Comparison of ENCODE assay signal across 11 cellular contexts in genomic region chr11:35179466-35180135, GRCh38. TPM values are rescaled to one million over a fixed set of nuclear protein-coding genes. Genes with fewer than 3 reads are reported as not detected.
A peak's percentile ranks its signal among the peaks of the same experiment; 100 is the strongest.
DNase-seq lines count a peak whose midpoint lies in the region; ATAC-seq and TF ChIP-seq lines count a peak whose summit lies in the region.
"Had no signal": no experiment of that assay in that cellular context is flagged by ENCODE, and none has a peak within 500 bp of the region (broad histone marks: within the 10 kb centered on the region; RNA-seq: fewer than 3 reads in every experiment).

No MANE protein-coding gene starts in this region.

- CTCF ChIA-PET in activated CD8-positive, alpha-beta T cell treated with anti-CD3 and anti-CD28 coated beads, Interleukin-2, amount 10 ng/mL, durations not matched to agents 7 days and 5 days (lab: Charles Lee): interaction anchor here (1.0 to 5.7 kb wide), 12 partner anchors 13 to 232 kb away, joined by 3 to 48 read pairs (median 4); partner anchors contain the start of gene CD44

- no peak for ATAC-seq in activated CD8-positive, alpha-beta T cell treated with anti-CD3 and anti-CD28 coated beads, Interleukin-2, amount 10 ng/mL, durations not matched to agents 7 days and 5 days
- ATAC-seq in foreskin keratinocyte (no peak), HG02623 (IDR thresholded peaks at IDR 0.05; ENCODE audit: unreplicated experiment) (no peak)
- ATAC-seq: psoas muscle had no signal

- TF ChIP-seq POLR2A in stomach (IDR thresholded peaks at IDR 0.05): no peak

- intact Hi-C loops in activated CD4-positive, alpha-beta T cell treated with anti-CD3 and anti-CD28 coated beads, Interleukin-2, amount 10 ng/mL, durations not matched to agents 24 days and 14 days (cut with micrococcal nuclease): loop anchor here (2.0 to 5.0 kb wide), 2 partner anchors 38 to 93 kb away; no protein-coding TSS in a partner anchor
- intact Hi-C loops in stomach (cut with DNase I; ENCODE audit: low total_unique reads): no loop called here

- H3K4me3 Mint-ChIP-seq in activated CD4-positive, alpha-beta T cell treated with anti-CD3 and anti-CD28 coated beads, Interleukin-2, amount 10 ng/mL, durations not matched to agents 24 days and 14 days: peak overlapping the region; percentile 58
- H3K4me3 Mint-ChIP-seq in activated CD8-positive, alpha-beta T cell treated with anti-CD3 and anti-CD28 coated beads, Interleukin-2, amount 10 ng/mL, durations not matched to agents 7 days and 5 days: no peak overlapping the region

- TF ChIP-seq EP300 in stomach (IDR thresholded peaks at IDR 0.05): no peak

- peak; percentile 53 for DNase-seq in activated CD4-positive, alpha-beta T cell treated with anti-CD3 and anti-CD28 coated beads, Interleukin-2, amount 10 ng/mL, durations not matched to agents 24 days and 14 days
- DNase-seq in activated CD4-positive, alpha-beta T cell treated with anti-CD3 and anti-CD28 coated beads, Interleukin-2, amount 50 U/mL, for 4 hours: no peak
- no peak for DNase-seq in activated CD8-positive, alpha-beta T cell treated with anti-CD3 and anti-CD28 coated beads, Interleukin-2, amount 10 ng/mL, durations not matched to agents 7 days and 5 days
- DNase-seq in foreskin keratinocyte (no peak), stomach (no peak), amniotic stem cell (lab: John Stamatoyannopoulos, UW) (no peak)
- DNase-seq in effector CD8-positive, alpha-beta T cell (lab: John Stamatoyannopoulos, UW): no peak
- DNase-seq: ACHN; NK-92 treated with Interleukin-12 subunit alpha and Interleukin-12 subunit beta, amount 100 ng/mL, for 24 hours; psoas muscle had no signal

- no peaks in the 10 kb centered on the region for H3K9me3 ChIP-seq in stomach
- H3K9me3 ChIP-seq: psoas muscle had no signal

- POLR2A ChIA-PET in activated CD8-positive, alpha-beta T cell treated with anti-CD3 and anti-CD28 coated beads, Interleukin-2, amount 10 ng/mL, durations not matched to agents 7 days and 5 days (lab: Charles Lee): interaction anchor here (1.2 to 4.3 kb wide), 3 partner anchors 14 to 35 kb away, joined by 3 to 61 read pairs (median 3); no protein-coding TSS in a partner anchor

- H3K4me1 ChIP-seq in foreskin keratinocyte: peaks cover 21% of the 10 kb centered on the region
- H3K4me1 ChIP-seq in stomach: peaks cover 17 to 82% (median 43%) of the 10 kb centered on the region in 4 donors

- H3K27me3 ChIP-seq in foreskin keratinocyte: no peaks in the 10 kb centered on the region
- H3K27me3 ChIP-seq in stomach: no peaks in the 10 kb centered on the region

- H3K27ac ChIP-seq in foreskin keratinocyte (peak overlapping the region; percentile 17), stomach (peak overlapping the region in 4 of 5 donors; percentile 7 to 72 (median 36))
- H3K27ac ChIP-seq: psoas muscle had no signal

- no peak for TF ChIP-seq CTCF in foreskin keratinocyte (conservative IDR thresholded peaks at IDR 0.05)
- no peak for TF ChIP-seq CTCF in stomach (IDR thresholded peaks at IDR 0.05)

- 61 to 86% (median 70%) methylated on average over 2 of the region's 2 CpGs for WGBS in stomach, 5 donors

- H3K36me3 ChIP-seq in stomach: peaks cover 19 to 68% (median 45%) of the 10 kb centered on the region in 4 donors

- H3K4me1 Mint-ChIP-seq in activated CD4-positive, alpha-beta T cell treated with anti-CD3 and anti-CD28 coated beads, Interleukin-2, amount 10 ng/mL, durations not matched to agents 24 days and 14 days: peaks cover 76% of the 10 kb centered on the region
- peaks cover 83% of the 10 kb centered on the region for H3K4me1 Mint-ChIP-seq in activated CD8-positive, alpha-beta T cell treated with anti-CD3 and anti-CD28 coated beads, Interleukin-2, amount 10 ng/mL, durations not matched to agents 7 days and 5 days (ENCODE audit: low read depth)

- no peaks in the 10 kb centered on the region for H3K9me3 Mint-ChIP-seq in activated CD4-positive, alpha-beta T cell treated with anti-CD3 and anti-CD28 coated beads, Interleukin-2, amount 10 ng/mL, durations not matched to agents 24 days and 14 days
- H3K9me3 Mint-ChIP-seq in activated CD8-positive, alpha-beta T cell treated with anti-CD3 and anti-CD28 coated beads, Interleukin-2, amount 10 ng/mL, durations not matched to agents 7 days and 5 days (ENCODE audit: insufficient read depth): no peaks in the 10 kb centered on the region

- no peaks in the 10 kb centered on the region for H3K27me3 Mint-ChIP-seq in activated CD4-positive, alpha-beta T cell treated with anti-CD3 and anti-CD28 coated beads, Interleukin-2, amount 10 ng/mL, durations not matched to agents 24 days and 14 days
- H3K27me3 Mint-ChIP-seq in activated CD8-positive, alpha-beta T cell treated with anti-CD3 and anti-CD28 coated beads, Interleukin-2, amount 10 ng/mL, durations not matched to agents 7 days and 5 days (ENCODE audit: low read depth): no peaks in the 10 kb centered on the region

- no peak overlapping the region for H3K4me3 ChIP-seq in stomach
- H3K4me3 ChIP-seq: psoas muscle had no signal

- peak overlapping the region; percentile 89 for H3K27ac Mint-ChIP-seq in activated CD4-positive, alpha-beta T cell treated with anti-CD3 and anti-CD28 coated beads, Interleukin-2, amount 10 ng/mL, durations not matched to agents 24 days and 14 days
- peak overlapping the region; percentile 89 for H3K27ac Mint-ChIP-seq in activated CD8-positive, alpha-beta T cell treated with anti-CD3 and anti-CD28 coated beads, Interleukin-2, amount 10 ng/mL, durations not matched to agents 7 days and 5 days

- H3K36me3 Mint-ChIP-seq in activated CD4-positive, alpha-beta T cell treated with anti-CD3 and anti-CD28 coated beads, Interleukin-2, amount 10 ng/mL, durations not matched to agents 24 days and 14 days (ENCODE audit: low read depth): peaks cover 80% of the 10 kb centered on the region
- peaks cover 84% of the 10 kb centered on the region for H3K36me3 Mint-ChIP-seq in activated CD8-positive, alpha-beta T cell treated with anti-CD3 and anti-CD28 coated beads, Interleukin-2, amount 10 ng/mL, durations not matched to agents 7 days and 5 days (ENCODE audit: low read depth)

RNA-seq across cellular contexts. Expression of gene CD44, which starts 40.6 kb away (rescaled TPM):
- 488 and 489 TPM in 2 replicates for total RNA-seq in activated CD4-positive, alpha-beta T cell treated with anti-CD3 and anti-CD28 coated beads, Interleukin-2, amount 10 ng/mL, durations not matched to agents 24 days and 14 days
- total RNA-seq in activated CD8-positive, alpha-beta T cell treated with anti-CD3 and anti-CD28 coated beads, Interleukin-2, amount 10 ng/mL, durations not matched to agents 7 days and 5 days: 100 to 1,000 TPM; 398 to 399 TPM
- total RNA-seq in foreskin keratinocyte (1,058 and 1,283 TPM in 2 replicates), stomach (100 to 1,000 TPM in 3 of 5 donors, 10 to 100 TPM in 2; 47.5 to 229 (median 176) TPM)
- polyA plus RNA-seq in foreskin keratinocyte (489 and 531 TPM in 2 replicates), stomach (100 to 1,000 TPM in 1 of 3 donors, 10 to 100 TPM in 2; 52.4 to 125 (median 65.5) TPM)
